ENCODE assay signal across 14 cellular contexts in the genomic region with DNA sequence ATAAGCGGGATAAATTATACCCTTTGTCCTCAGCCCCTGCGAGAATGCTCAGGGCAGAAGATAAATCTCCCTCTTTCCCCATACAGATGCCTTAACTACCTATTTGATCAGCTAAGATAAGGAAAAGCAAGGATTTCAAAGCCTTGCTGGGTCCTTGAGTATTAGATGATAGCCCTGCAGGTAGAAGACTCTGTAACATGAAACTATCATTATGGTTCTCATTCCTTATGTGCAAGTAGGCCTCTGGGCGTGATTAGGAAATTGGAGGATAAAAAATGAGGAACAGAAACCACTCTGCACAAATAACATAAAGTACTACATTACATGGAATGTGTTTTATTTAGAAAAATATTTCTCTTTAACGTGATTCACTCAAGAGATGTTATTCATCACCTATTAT.
"Had no signal": no experiment of that assay in that cellular context is flagged by ENCODE, and none has a peak within 500 bp of the region (broad histone marks: within the 10 kb centered on the region; RNA-seq: fewer than 3 reads in every experiment).

No MANE protein-coding gene starts in this region.

- H3K36me3 ChIP-seq: breast epithelium, stomach had no signal

- H3K27me3 ChIP-seq: breast epithelium, dorsolateral prefrontal cortex, stomach had no signal

- H3K27ac Mint-ChIP-seq: activated CD4-positive, alpha-beta memory T cell treated with anti-CD3 and anti-CD28 coated beads, Interleukin-2, amount 10 ng/mL, durations not matched to agents 7 days and 5 days; activated naive CD8-positive, alpha-beta T cell treated with anti-CD3 and anti-CD28 coated beads for 36 hours; immature natural killer cell had no signal

- H3K27me3 Mint-ChIP-seq: activated CD4-positive, alpha-beta memory T cell treated with anti-CD3 and anti-CD28 coated beads, Interleukin-2, amount 10 ng/mL, durations not matched to agents 7 days and 5 days; activated naive CD8-positive, alpha-beta T cell treated with anti-CD3 and anti-CD28 coated beads for 36 hours; naive thymus-derived CD4-positive, alpha-beta T cell had no signal

- H3K27ac ChIP-seq: breast epithelium, lower lobe of right lung, stomach had no signal

- H3K4me3 ChIP-seq: breast epithelium, dorsolateral prefrontal cortex, lower lobe of right lung, stomach had no signal

- DNase-seq: activated CD4-positive, alpha-beta memory T cell treated with anti-CD3 and anti-CD28 coated beads, Interleukin-2, amount 10 ng/mL, durations not matched to agents 7 days and 5 days; activated gamma-delta T cell treated with Interleukin-2 at 50 U/mL for 16 hours; activated naive CD8-positive, alpha-beta T cell treated with anti-CD3 and anti-CD28 coated beads for 36 hours; activated T-cell treated with anti-CD3 and anti-CD28 coated beads, Interleukin-2, amount 50 U/mL, for 48 hours; aorta; dorsolateral prefrontal cortex; immature natural killer cell; lower lobe of right lung; naive thymus-derived CD4-positive, alpha-beta T cell; stimulated activated CD4-positive, alpha-beta T cell treated with anti-CD3 and anti-CD28 coated beads, Interleukin-15, amount 100 ng/mL, for 24 hours; stimulated activated CD4-positive, alpha-beta T cell treated with anti-CD3 and anti-CD28 coated beads, Interleukin-4, amount 100 ng/mL, for 4 hours; stomach had no signal

- H3K9me3 ChIP-seq: breast epithelium, lower lobe of right lung, stomach had no signal

- H3K4me3 Mint-ChIP-seq: activated CD4-positive, alpha-beta memory T cell treated with anti-CD3 and anti-CD28 coated beads, Interleukin-2, amount 10 ng/mL, durations not matched to agents 7 days and 5 days; activated naive CD8-positive, alpha-beta T cell treated with anti-CD3 and anti-CD28 coated beads for 36 hours; immature natural killer cell; naive thymus-derived CD4-positive, alpha-beta T cell had no signal

- H3K9me3 Mint-ChIP-seq: activated CD4-positive, alpha-beta memory T cell treated with anti-CD3 and anti-CD28 coated beads, Interleukin-2, amount 10 ng/mL, durations not matched to agents 7 days and 5 days; activated naive CD8-positive, alpha-beta T cell treated with anti-CD3 and anti-CD28 coated beads for 36 hours; immature natural killer cell; naive thymus-derived CD4-positive, alpha-beta T cell had no signal

- ATAC-seq: esophagus mucosa; naive thymus-derived CD4-positive, alpha-beta T cell had no signal

- H3K4me1 ChIP-seq: breast epithelium, stomach had no signal
